ENCODE assay signal across 23 cellular contexts in genomic region chr16:88302666-88303065, GRCh38.
DNase-seq lines count a peak whose midpoint lies in the region; ATAC-seq and TF ChIP-seq lines count a peak whose summit lies in the region.
"Had no signal": no experiment of that assay in that cellular context is flagged by ENCODE, and none has a peak within 500 bp of the region (broad histone marks: within the 10 kb centered on the region; RNA-seq: fewer than 3 reads in every experiment).

No MANE protein-coding gene starts in this region.

- H4K8ac ChIP-seq in neuronal stem cell (ENCODE audit: low read depth, low read length) = no peak overlapping the region

- H3K4me2 ChIP-seq in neuronal stem cell (ENCODE audit: insufficient read depth, low read length, poor library complexity, severe bottlenecking) = no peak overlapping the region
- H3K4me2 ChIP-seq: BLaER1 had no signal

- H3K27me3 Mint-ChIP-seq in chondrocyte (ENCODE audit: low read depth) = no peaks in the 10 kb centered on the region

- H2BK120ac ChIP-seq in neuronal stem cell (ENCODE audit: low read depth, low read length) = no peak overlapping the region

- H3K4me3 ChIP-seq in right cardiac atrium (ENCODE audit: low read length) (no peak overlapping the region), heart right ventricle (no peak overlapping the region), neuronal stem cell (ENCODE audit: low read length in 2 of 2) (no peak overlapping the region), uterus (no peak overlapping the region)
- H3K4me3 ChIP-seq: BLaER1, MG63 had no signal

- no peak overlapping the region for H3K14ac ChIP-seq in neuronal stem cell (ENCODE audit: low read length)

- no peak overlapping the region for H2AFZ ChIP-seq in neuronal stem cell (ENCODE audit: low read length)

- TF ChIP-seq CTCF in heart right ventricle (IDR thresholded peaks at IDR 0.05) = no peak
- TF ChIP-seq CTCF in chondrocyte (IDR thresholded peaks at IDR 0.05) = no peak
- no peak for TF ChIP-seq CTCF in uterus (IDR thresholded peaks at IDR 0.05)

- H3K36me3 ChIP-seq in heart right ventricle (no peaks in the 10 kb centered on the region), neuronal stem cell (replicated peaks in 1 of 2; ENCODE audit: control insufficient read depth in 2 of 2, insufficient read depth in 2 of 2, low read length in 2 of 2) (no peaks in the 10 kb centered on the region), uterus (no peaks in the 10 kb centered on the region)
- H3K36me3 ChIP-seq: BLaER1, MG63 had no signal

- no peak overlapping the region for H2BK12ac ChIP-seq in neuronal stem cell (ENCODE audit: low read length)

- no peak overlapping the region for H3K4ac ChIP-seq in neuronal stem cell (ENCODE audit: low read length)

- H3K36me3 Mint-ChIP-seq in chondrocyte (ENCODE audit: low read depth) = no peaks in the 10 kb centered on the region
- H3K36me3 Mint-ChIP-seq: CD4-positive, CD25-positive, alpha-beta regulatory T cell had no signal

- no peak overlapping the region for H2BK15ac ChIP-seq in neuronal stem cell (ENCODE audit: low read length)

- no peak overlapping the region for H4K91ac ChIP-seq in neuronal stem cell (ENCODE audit: low read depth, low read length, poor library complexity)

- H3K9me3 ChIP-seq in right cardiac atrium (ENCODE audit: control insufficient read depth, low read length) (no peaks in the 10 kb centered on the region), heart right ventricle (peaks cover 0 to 18% (median 0%) of the 10 kb centered on the region in 11 donors), neuronal stem cell (replicated peaks in 1 of 2; ENCODE audit: control insufficient read depth in 2 of 2, insufficient read depth in 1 of 2, low read depth in 1 of 2, low read length in 2 of 2) (peaks cover 6 to 12% of the 10 kb centered on the region in 2 donors), uterus (no peaks in the 10 kb centered on the region)
- H3K9me3 ChIP-seq: MG63 had no signal

- H2BK5ac ChIP-seq in neuronal stem cell (ENCODE audit: low read length) = no peak overlapping the region

- H3K23ac ChIP-seq in neuronal stem cell (ENCODE audit: low read depth, low read length, poor library complexity) = peak overlapping the region; percentile 23

- no peaks in the 10 kb centered on the region for H3K27me3 ChIP-seq in right cardiac atrium (ENCODE audit: control insufficient read depth, insufficient read depth)
- H3K27me3 ChIP-seq in heart right ventricle = peaks cover 0 to 15% (median 7%) of the 10 kb centered on the region in 7 donors
- H3K27me3 ChIP-seq in neuronal stem cell (ENCODE audit: control insufficient read depth in 3 of 3, insufficient read depth in 3 of 3, low read depth in 1 of 3, low read length in 3 of 3) = peaks cover 0 to 8% (median 2%) of the 10 kb centered on the region in 3 experiments
- H3K27me3 ChIP-seq in uterus = no peaks in the 10 kb centered on the region
- H3K27me3 ChIP-seq: BLaER1, MG63 had no signal

- no peak for TF ChIP-seq POLR2A in uterus (IDR thresholded peaks at IDR 0.05)

- WGBS in right cardiac atrium = 92% methylated on average over 6 of the region's 6 CpGs
- WGBS in heart right ventricle, 2 donors = 94 to 97% methylated on average over 6 of the region's 6 CpGs
- no CpG with 5 or more reads among the region's 6 CpGs for WGBS in neuronal stem cell (ENCODE audit: extremely low coverage in 2 of 2, insufficient read length in 2 of 2, insufficient replicate concordance in 1 of 2), 2 donors

- H3K79me1 ChIP-seq in neuronal stem cell (ENCODE audit: low read depth, low read length) = no peaks in the 10 kb centered on the region

- H3K18ac ChIP-seq in neuronal stem cell (ENCODE audit: low read length) = peak overlapping the region; percentile 13

- H3K27ac Mint-ChIP-seq in chondrocyte (ENCODE audit: unreplicated experiment) = peak overlapping the region; percentile 94
- H3K27ac Mint-ChIP-seq: CD4-positive, CD25-positive, alpha-beta regulatory T cell had no signal

- DNase-seq in right cardiac atrium (peak in 2 of 3 donors; percentile 1 to 23), heart right ventricle (no peak), chondrocyte (ENCODE audit: low spot score) (peak; percentile 69), neuronal stem cell (ENCODE audit: low spot score) (no peak), uterus (no peak), DMS114 treated with DMSO at 0.1 percent for 48 hours (lab: John Stamatoyannopoulos, UW; ENCODE audit: unreplicated experiment) (no peak), kidney glomerular epithelial cell (lab: John Stamatoyannopoulos, UW) (no peak)
- DNase-seq: 8988T; ACHN; CD4-positive, CD25-positive, alpha-beta regulatory T cell; DMS53; KG1; MG63; NCI-H1105 treated with DMSO at 0.1 percent for 48 hours; NCI-H146; NCI-H2029; NCI-H446 treated with DMSO at 0.1 percent for 48 hours; NCI-H526; NCI-H82; RPMI8226; SHP77 had no signal

- H3K4me1 ChIP-seq in right cardiac atrium (ENCODE audit: control insufficient read depth, insufficient read depth, low read length) (peaks cover 7% of the 10 kb centered on the region), heart right ventricle (peaks cover 0 to 33% (median 9%) of the 10 kb centered on the region in 9 donors), neuronal stem cell (ENCODE audit: control insufficient read depth in 2 of 2, insufficient read depth in 1 of 2, low read depth in 1 of 2, low read length in 2 of 2) (peaks cover 1 to 22% of the 10 kb centered on the region in 2 donors), uterus (peaks cover 7 to 34% of the 10 kb centered on the region in 2 donors)

- no peak overlapping the region for H2AK5ac ChIP-seq in neuronal stem cell (ENCODE audit: low read depth, low read length)

- H3K9me3 Mint-ChIP-seq in chondrocyte (ENCODE audit: low read depth) = peaks cover 4% of the 10 kb centered on the region

- no peak overlapping the region for H3K4me3 Mint-ChIP-seq in chondrocyte (ENCODE audit: unreplicated experiment)
- H3K4me3 Mint-ChIP-seq: CD4-positive, CD25-positive, alpha-beta regulatory T cell had no signal

- intact Hi-C loops in right cardiac atrium (cut with DNase I) (no loop called here), heart right ventricle (cut with DNase I) (no loop called here), uterus (cut with DNase I; ENCODE audit: low total_unique reads) (no loop called here)

- H3K27ac ChIP-seq in right cardiac atrium (ENCODE audit: low read length) (no peak overlapping the region), heart right ventricle (no peak overlapping the region), neuronal stem cell (replicated peaks; ENCODE audit: low read length) (no peak overlapping the region), uterus (peak overlapping the region; percentile 75 to 81)
- H3K27ac ChIP-seq: BLaER1 had no signal

- ATAC-seq in right cardiac atrium (no peak), heart right ventricle (no peak), HG02970 (IDR thresholded peaks at IDR 0.05; ENCODE audit: low FRiP score, unreplicated experiment) (no peak)

- no peak overlapping the region for H3K9ac ChIP-seq in neuronal stem cell (ENCODE audit: low read depth, low read length, poor library complexity)
- H3K9ac ChIP-seq: BLaER1 had no signal

- H3K4me1 Mint-ChIP-seq in chondrocyte (ENCODE audit: low read depth) = peaks cover 86% of the 10 kb centered on the region
- H3K4me1 Mint-ChIP-seq: CD4-positive, CD25-positive, alpha-beta regulatory T cell had no signal

Comparison
In these comparisons a context has a peak if more than half of its experiments do, and no peak if none do; other contexts are left out.
1. DNase-seq: peak in right cardiac atrium (2 of 3) and chondrocyte (single experiment); none in heart right ventricle (0 of 2), neuronal stem cell (single experiment), uterus (0 of 2), DMS114 treated with DMSO at 0.1 percent for 48 hours (single experiment) and kidney glomerular epithelial cell (single experiment).
2. H3K27ac ChIP-seq: peak in uterus (2 of 2); none in right cardiac atrium (single experiment), heart right ventricle (0 of 10) and neuronal stem cell (single experiment).